Comparison of ENCODE assay signal across 27 cellular contexts in the genomic region with DNA sequence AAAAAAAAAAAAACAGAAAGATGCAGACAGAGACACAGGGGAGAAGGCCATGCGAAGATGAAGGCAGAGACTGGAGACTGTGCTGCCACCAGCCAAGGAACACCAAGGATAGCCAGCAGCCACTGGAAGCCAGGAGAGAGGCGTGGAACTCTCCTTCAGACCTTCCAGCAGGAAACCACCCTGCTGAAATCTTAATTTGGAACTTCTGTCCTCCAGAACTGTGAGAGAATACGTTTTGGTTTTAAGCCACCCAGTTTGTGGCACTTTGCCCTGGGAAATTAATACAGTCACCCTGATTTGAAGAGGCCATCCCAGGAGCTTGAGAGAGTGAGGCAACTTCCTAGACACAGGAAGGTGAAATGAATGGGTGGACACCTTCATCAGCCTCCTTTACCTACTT.
"Had no signal": no experiment of that assay in that cellular context is flagged by ENCODE, and none has a peak within 500 bp of the region (broad histone marks: within the 10 kb centered on the region; RNA-seq: fewer than 3 reads in every experiment).

No MANE protein-coding gene starts in this region.

- H3K9me3 ChIP-seq: ovary, psoas muscle, right lobe of liver, sigmoid colon, stomach, thoracic aorta, thyroid gland, tibial nerve, upper lobe of left lung, vagina had no signal

- H3K27ac Mint-ChIP-seq: natural killer cell treated with Interleukin-12 subunit alpha and Interleukin-12 subunit beta and Interleukin-15 and Interleukin-18, amount 100 ng/mL, for 72 hours; nephron progenitor cell; progenitor cell of endocrine pancreas; stimulated activated effector memory CD8-positive, alpha-beta T cell treated with anti-CD3 and anti-CD28 coated beads, Interleukin-12 subunit alpha, Interleukin-12 subunit beta, amount 100 ng/mL, for 72 hours; stimulated activated naive B cell treated with anti-CD40 and anti-IgM and Interleukin-4, amounts not matched to agents 10 μg/mL and 1 μg/mL and 100 μg/mL, for 72 hours; stimulated activated naive CD8-positive, alpha-beta T cell treated with anti-CD3 and anti-CD28 coated beads, Interleukin-15, Interleukin-2, amounts not matched to agents 100 ng/mL and 50 ng/mL, for 24 hours had no signal

- H3K4me3 ChIP-seq: ovary, psoas muscle, right lobe of liver, sigmoid colon, stomach, thoracic aorta, thyroid gland, tibial nerve, upper lobe of left lung, vagina had no signal

- ATAC-seq: natural killer cell treated with Interleukin-12 subunit alpha and Interleukin-12 subunit beta and Interleukin-15 and Interleukin-18, amount 100 ng/mL, for 72 hours; right lobe of liver; stimulated activated effector memory CD8-positive, alpha-beta T cell treated with anti-CD3 and anti-CD28 coated beads, Interleukin-12 subunit alpha, Interleukin-12 subunit beta, amount 100 ng/mL, for 72 hours; stimulated activated naive B cell treated with anti-CD40 and anti-IgM and Interleukin-4, amounts not matched to agents 10 μg/mL and 1 μg/mL and 100 μg/mL, for 72 hours had no signal

- H3K27me3 ChIP-seq: ovary, right lobe of liver, sigmoid colon, stomach, thyroid gland, tibial nerve, upper lobe of left lung, vagina had no signal

- H3K9me3 Mint-ChIP-seq: natural killer cell treated with Interleukin-12 subunit alpha and Interleukin-12 subunit beta and Interleukin-15 and Interleukin-18, amount 100 ng/mL, for 72 hours; nephron progenitor cell; stimulated activated effector memory CD8-positive, alpha-beta T cell treated with anti-CD3 and anti-CD28 coated beads, Interleukin-12 subunit alpha, Interleukin-12 subunit beta, amount 100 ng/mL, for 72 hours; stimulated activated naive CD8-positive, alpha-beta T cell treated with anti-CD3 and anti-CD28 coated beads, Interleukin-15, Interleukin-2, amounts not matched to agents 100 ng/mL and 50 ng/mL, for 24 hours had no signal

- H3K36me3 Mint-ChIP-seq: natural killer cell treated with Interleukin-12 subunit alpha and Interleukin-12 subunit beta and Interleukin-15 and Interleukin-18, amount 100 ng/mL, for 72 hours; stimulated activated effector memory CD8-positive, alpha-beta T cell treated with anti-CD3 and anti-CD28 coated beads, Interleukin-12 subunit alpha, Interleukin-12 subunit beta, amount 100 ng/mL, for 72 hours; stimulated activated naive B cell treated with anti-CD40 and anti-IgM and Interleukin-4, amounts not matched to agents 10 μg/mL and 1 μg/mL and 100 μg/mL, for 72 hours had no signal

- H3K27me3 Mint-ChIP-seq: progenitor cell of endocrine pancreas had no signal

- H3K9ac ChIP-seq: parathyroid adenoma had no signal

- H3K4me1 ChIP-seq: parathyroid adenoma, psoas muscle, right lobe of liver, stomach, thyroid gland, tibial nerve, upper lobe of left lung, vagina had no signal

- H3K27ac ChIP-seq: ovary, parathyroid adenoma, psoas muscle, right lobe of liver, sigmoid colon, stomach, thoracic aorta, thyroid gland, tibial nerve, upper lobe of left lung, vagina had no signal

- DNase-seq: nephron progenitor cell; occipital lobe; ovary; posterior cingulate gyrus; psoas muscle; right lobe of liver; sigmoid colon; small intestine; stimulated activated CD4-positive, alpha-beta T cell treated with anti-CD3 and anti-CD28 coated beads, Interleukin-15, amount 100 ng/mL, for 24 hours; stimulated activated CD4-positive, alpha-beta T cell treated with anti-CD3 and anti-CD28 coated beads, Interleukin-2, amount 100 ng/mL, for 24 hours; stimulated activated CD4-positive, alpha-beta T cell treated with anti-CD3 and anti-CD28 coated beads, Interleukin-2, amount 100 ng/mL, for 48 hours; stimulated activated CD4-positive, alpha-beta T cell treated with anti-CD3 and anti-CD28 coated beads, Interleukin-4, amount 100 ng/mL, for 24 hours; stimulated activated naive B cell treated with anti-CD40 and anti-IgM and Interleukin-4, amounts not matched to agents 10 μg/mL and 1 μg/mL and 100 μg/mL, for 72 hours; stimulated activated naive CD4-positive, alpha-beta T cell treated with Interleukin-2 at 50 U/mL for 16 hours; stomach; thyroid gland; trophoblast cell; upper lobe of left lung had no signal

- H3K36me3 ChIP-seq: ovary, right lobe of liver, sigmoid colon, stomach, thoracic aorta, thyroid gland, tibial nerve, upper lobe of left lung, vagina had no signal

- H2AFZ ChIP-seq: parathyroid adenoma had no signal

- H3K4me3 Mint-ChIP-seq: natural killer cell treated with Interleukin-12 subunit alpha and Interleukin-12 subunit beta and Interleukin-15 and Interleukin-18, amount 100 ng/mL, for 72 hours; nephron progenitor cell; neural crest cell; stimulated activated effector memory CD8-positive, alpha-beta T cell treated with anti-CD3 and anti-CD28 coated beads, Interleukin-12 subunit alpha, Interleukin-12 subunit beta, amount 100 ng/mL, for 72 hours; stimulated activated naive B cell treated with anti-CD40 and anti-IgM and Interleukin-4, amounts not matched to agents 10 μg/mL and 1 μg/mL and 100 μg/mL, for 72 hours; stimulated activated naive CD8-positive, alpha-beta T cell treated with anti-CD3 and anti-CD28 coated beads, Interleukin-15, Interleukin-2, amounts not matched to agents 100 ng/mL and 50 ng/mL, for 24 hours had no signal

- H3K79me2 ChIP-seq: parathyroid adenoma had no signal
